8 cellular contexts compared by ENCODE assay signal in the genomic region with DNA sequence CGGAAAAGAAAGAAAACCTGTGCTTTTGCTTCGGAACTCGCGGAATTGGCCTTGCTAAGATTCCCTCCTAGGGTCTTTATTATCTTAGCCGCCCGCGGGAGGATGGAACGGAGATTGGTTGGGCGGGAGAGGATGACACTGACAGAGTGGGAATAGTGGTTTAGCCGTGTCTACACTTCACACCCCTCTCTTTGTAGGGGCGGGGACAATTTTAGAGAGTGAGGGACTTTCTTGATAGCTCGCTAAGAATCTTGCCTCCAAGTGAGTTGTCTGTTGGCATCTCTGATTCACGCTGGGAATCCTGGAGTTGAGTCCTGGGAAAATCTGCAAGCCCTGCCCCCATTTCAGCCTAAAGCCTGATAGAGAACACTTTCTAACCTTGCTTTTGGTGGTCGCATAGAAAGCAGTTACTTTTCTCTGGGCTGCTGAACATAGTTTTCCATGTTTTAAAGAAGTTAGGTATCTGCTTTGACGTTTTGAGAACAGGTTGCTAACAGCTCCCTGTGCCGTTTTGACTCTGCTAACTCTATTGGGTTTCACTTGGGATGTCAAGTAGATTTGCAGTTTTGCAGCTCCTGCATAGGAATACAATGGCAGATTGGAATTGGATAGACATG. TPM values are rescaled to one million over a fixed set of nuclear protein-coding genes. Genes with fewer than 3 reads are reported as not detected.
DNase-seq lines count a peak whose midpoint lies in the region; ATAC-seq, FAIRE-seq and TF ChIP-seq lines count a peak whose summit lies in the region.

No MANE protein-coding gene starts in this region.

- H3K27me3 ChIP-seq in BJ (ENCODE audit: control insufficient read depth, insufficient read depth, low read length) (no peaks in the 10 kb centered on the region), iPS DF 6.9 (ENCODE audit: control insufficient read depth, insufficient read depth, low read length) (no peaks in the 10 kb centered on the region), small intestine (ENCODE audit: control insufficient read depth in 2 of 2, insufficient read depth in 2 of 2, low read length in 2 of 2) (no peaks in the 10 kb centered on the region)

- peak; percentile 2 for ATAC-seq in GM19035 (IDR thresholded peaks at IDR 0.05; ENCODE audit: unreplicated experiment)
- no peak for ATAC-seq in HG02885 (IDR thresholded peaks at IDR 0.05; ENCODE audit: poor library complexity, unreplicated experiment)

- FAIRE-seq in small intestine (lab: Jason Lieb, UNC): no peak

- peak overlapping the region; percentile 71 for H3K4me3 ChIP-seq in BJ (ENCODE audit: low read depth, low read length)
- peak overlapping the region; percentile 80 for H3K4me3 ChIP-seq in iPS DF 6.9 (ENCODE audit: low read length)
- H3K4me3 ChIP-seq in small intestine (ENCODE audit: low read depth in 1 of 2, low read length in 2 of 2): peak overlapping the region; percentile 70 to 86

- peak overlapping the region; percentile 100 for H3K4me3 Mint-ChIP-seq in activated naive CD8-positive, alpha-beta T cell

- H3K9me3 ChIP-seq in iPS DF 6.9 (ENCODE audit: control insufficient read depth, insufficient read depth, low read length) (no peaks in the 10 kb centered on the region), small intestine (ENCODE audit: control insufficient read depth, low read depth) (no peaks in the 10 kb centered on the region)

- no peaks in the 10 kb centered on the region for H3K27me3 Mint-ChIP-seq in activated naive CD8-positive, alpha-beta T cell

- H3K4me1 Mint-ChIP-seq in activated naive CD8-positive, alpha-beta T cell (ENCODE audit: low read depth): peaks cover 34% of the 10 kb centered on the region

- no peaks in the 10 kb centered on the region for H3K4me1 ChIP-seq in iPS DF 6.9 (ENCODE audit: control insufficient read depth, insufficient read depth, low read length)
- peaks cover 4 to 6% of the 10 kb centered on the region in 2 donors for H3K4me1 ChIP-seq in small intestine (ENCODE audit: control insufficient read depth in 2 of 2, insufficient read depth in 1 of 2, low read depth in 1 of 2, low read length in 1 of 2)

- DNase-seq in BJ (ENCODE audit: low read depth): no peak
- peak; percentile 72 for DNase-seq in NCI-H2227 (lab: John Stamatoyannopoulos, UW; ENCODE audit: unreplicated experiment)
- no peak for DNase-seq in iPS DF 6.9 (ENCODE audit: low read depth, low spot score)
- DNase-seq in small intestine: peak; percentile 16
- DNase-seq in KG1 (lab: John Stamatoyannopoulos, UW): no peak

- TF ChIP-seq CTCF in BJ (IDR thresholded peaks at IDR 0.05; ENCODE audit: insufficient read depth, low read depth, low read length): no peak

- WGBS in iPS DF 6.9 (ENCODE audit: insufficient coverage, insufficient read length): no CpG with 5 or more reads among the region's 16 CpGs
- WGBS in small intestine, 3 donors: 0 to 1% (median 1%) methylated on average over 16 of the region's 16 CpGs

- peak overlapping the region; percentile 100 for H3K27ac Mint-ChIP-seq in activated naive CD8-positive, alpha-beta T cell

- no peaks in the 10 kb centered on the region for H3K9me3 Mint-ChIP-seq in activated naive CD8-positive, alpha-beta T cell (ENCODE audit: low read depth)

- H3K36me3 ChIP-seq in BJ (ENCODE audit: control insufficient read depth, insufficient read depth, low read length) (peaks cover 7% of the 10 kb centered on the region), iPS DF 6.9 (ENCODE audit: control insufficient read depth, insufficient read depth, low read length) (peaks cover 8% of the 10 kb centered on the region; the same call in 1 of the 2 replicates), small intestine (ENCODE audit: control insufficient read depth in 2 of 2, insufficient read depth in 2 of 2, low read length in 2 of 2) (peaks cover 9 to 10% of the 10 kb centered on the region in 2 donors)

- CTCF ChIA-PET in BJ (lab: Yijun Ruan, JAX): interaction anchor here (1.0 to 1.1 kb wide), 5 partner anchors 9 to 21 kb away, joined by 3 to 6 read pairs (median 3); no protein-coding TSS in a partner anchor

- H3K36me3 Mint-ChIP-seq in activated naive CD8-positive, alpha-beta T cell: peaks cover 5% of the 10 kb centered on the region

- H3K27ac ChIP-seq in iPS DF 6.9 (ENCODE audit: low read length) (no peak overlapping the region), small intestine (ENCODE audit: low read depth in 1 of 2, low read length in 1 of 2) (peak overlapping the region; percentile 73 to 93)

- POLR2A ChIA-PET in BJ (lab: Charles Lee): no interaction called here

RNA-seq across cellular contexts. Expression of gene NOL11, which starts 0.7 kb away (rescaled TPM):
- 18.0 and 32.2 TPM in 2 replicates for polyA plus RNA-seq in BJ (2011; rRNA removed)
- 15.6 and 16.9 TPM in 2 replicates for polyA minus RNA-seq in BJ (2011; rRNA and poly(A)+ RNA removed)
- 10 to 100 TPM; 21.7 to 27.0 (median 22.4) TPM for polyA plus RNA-seq in small intestine

Comparison
In these comparisons a context has a peak if more than half of its experiments do, and no peak if none do; other contexts are left out.
1. DNase-seq: peak in NCI-H2227 (single experiment) and small intestine (single experiment); none in BJ (single experiment), iPS DF 6.9 (single experiment) and KG1 (single experiment).
2. Peak in every context shown above with its lines, with median percentiles within 50 percentile points of each other: H3K4me3 ChIP-seq.